ENCODE assay signal across 28 cellular contexts in the genomic region with DNA sequence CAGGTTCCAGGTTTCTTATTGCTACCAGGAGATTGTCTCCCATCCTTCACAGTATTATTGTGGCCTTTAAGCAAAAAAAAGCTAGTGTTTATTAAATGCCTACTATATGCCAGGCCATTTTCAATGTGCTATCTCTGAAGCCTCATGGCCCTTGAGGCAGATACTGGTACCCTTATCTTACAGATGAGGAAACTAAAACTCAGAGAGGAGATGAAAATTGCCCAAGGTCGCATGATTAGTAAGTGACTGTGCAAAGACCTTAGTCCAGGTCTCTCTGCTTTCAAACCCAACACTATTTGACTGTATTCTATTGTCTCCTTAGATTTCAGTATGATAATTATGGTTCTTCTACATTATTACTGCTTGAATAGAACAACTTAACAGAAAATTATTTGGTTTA.
"Had no signal": no experiment of that assay in that cellular context is flagged by ENCODE, and none has a peak within 500 bp of the region (broad histone marks: within the 10 kb centered on the region; RNA-seq: fewer than 3 reads in every experiment).

No MANE protein-coding gene starts in this region.

- H3K4me3 ChIP-seq: stomach, suprapubic skin, testis, thoracic aorta, thyroid gland, tibial artery, tibial nerve, transverse colon, upper lobe of left lung, upper lobe of right lung, uterus, vagina had no signal

- H3K36me3 Mint-ChIP-seq: stimulated activated effector memory CD8-positive, alpha-beta T cell treated with anti-CD3 and anti-CD28 coated beads, Interleukin-12 subunit alpha, Interleukin-12 subunit beta, amount 100 ng/mL, for 72 hours; stimulated activated memory B cell treated with anti-CD40 and anti-IgM and Interleukin-4, amounts not matched to agents 10 μg/mL and 1 μg/mL and 100 μg/mL, for 72 hours; stimulated activated naive B cell treated with anti-CD40 and anti-IgM and Interleukin-4, amounts not matched to agents 10 μg/mL and 1 μg/mL and 100 μg/mL, for 72 hours; type B pancreatic cell had no signal

- H3K27ac ChIP-seq: stomach, suprapubic skin, testis, thoracic aorta, thyroid gland, tibial artery, tibial nerve, transverse colon, upper lobe of left lung, upper lobe of right lung, uterus, vagina had no signal

- H3K4me1 Mint-ChIP-seq: stimulated activated effector memory CD8-positive, alpha-beta T cell treated with anti-CD3 and anti-CD28 coated beads, Interleukin-12 subunit alpha, Interleukin-12 subunit beta, amount 100 ng/mL, for 72 hours; stimulated activated memory B cell treated with anti-CD40 and anti-IgM and Interleukin-4, amounts not matched to agents 10 μg/mL and 1 μg/mL and 100 μg/mL, for 72 hours; stimulated activated naive B cell treated with anti-CD40 and anti-IgM and Interleukin-4, amounts not matched to agents 10 μg/mL and 1 μg/mL and 100 μg/mL, for 72 hours; stimulated activated naive CD8-positive, alpha-beta T cell treated with anti-CD3 and anti-CD28 coated beads, Interleukin-15, amount 100 ng/mL, for 72 hours had no signal

- H3K27me3 ChIP-seq: stomach, suprapubic skin, testis, thyroid gland, tibial artery, transverse colon, upper lobe of left lung, upper lobe of right lung, uterus, vagina had no signal

- H3K27me3 Mint-ChIP-seq: stimulated activated memory B cell treated with anti-CD40 and anti-IgM and Interleukin-4, amounts not matched to agents 10 μg/mL and 1 μg/mL and 100 μg/mL, for 72 hours; stimulated activated naive B cell treated with anti-CD40 and anti-IgM and Interleukin-4, amounts not matched to agents 10 μg/mL and 1 μg/mL and 100 μg/mL, for 72 hours; stimulated activated naive CD8-positive, alpha-beta T cell treated with anti-CD3 and anti-CD28 coated beads, Interleukin-15, amount 100 ng/mL, for 72 hours; stimulated activated naive CD8-positive, alpha-beta T cell treated with anti-CD3 and anti-CD28 coated beads, Interleukin-15, Interleukin-2, amounts not matched to agents 100 ng/mL and 50 ng/mL, for 24 hours; type B pancreatic cell had no signal

- H3K4me1 ChIP-seq: stomach, suprapubic skin, testis, thyroid gland, tibial artery, tibial nerve, transverse colon, upper lobe of left lung, upper lobe of right lung, uterus, vagina had no signal

- FAIRE-seq: urothelium cell line had no signal

- H3K27ac Mint-ChIP-seq: stimulated activated effector memory CD8-positive, alpha-beta T cell treated with anti-CD3 and anti-CD28 coated beads, Interleukin-12 subunit alpha, Interleukin-12 subunit beta, amount 100 ng/mL, for 72 hours; stimulated activated memory B cell treated with anti-CD40 and anti-IgM and Interleukin-4, amounts not matched to agents 10 μg/mL and 1 μg/mL and 100 μg/mL, for 72 hours; stimulated activated naive B cell treated with anti-CD40 and anti-IgM and Interleukin-4, amounts not matched to agents 10 μg/mL and 1 μg/mL and 100 μg/mL, for 72 hours; stimulated activated naive CD8-positive, alpha-beta T cell treated with anti-CD3 and anti-CD28 coated beads, Interleukin-15, amount 100 ng/mL, for 72 hours; stimulated activated naive CD8-positive, alpha-beta T cell treated with anti-CD3 and anti-CD28 coated beads, Interleukin-15, Interleukin-2, amounts not matched to agents 100 ng/mL and 50 ng/mL, for 24 hours; type B pancreatic cell had no signal

- H3K4me3 Mint-ChIP-seq: stimulated activated effector memory CD8-positive, alpha-beta T cell treated with anti-CD3 and anti-CD28 coated beads, Interleukin-12 subunit alpha, Interleukin-12 subunit beta, amount 100 ng/mL, for 72 hours; stimulated activated memory B cell treated with anti-CD40 and anti-IgM and Interleukin-4, amounts not matched to agents 10 μg/mL and 1 μg/mL and 100 μg/mL, for 72 hours; stimulated activated naive B cell treated with anti-CD40 and anti-IgM and Interleukin-4, amounts not matched to agents 10 μg/mL and 1 μg/mL and 100 μg/mL, for 72 hours; stimulated activated naive CD8-positive, alpha-beta T cell treated with anti-CD3 and anti-CD28 coated beads, Interleukin-15, amount 100 ng/mL, for 72 hours; stimulated activated naive CD8-positive, alpha-beta T cell treated with anti-CD3 and anti-CD28 coated beads, Interleukin-15, Interleukin-2, amounts not matched to agents 100 ng/mL and 50 ng/mL, for 24 hours; type B pancreatic cell had no signal

- H3K36me3 ChIP-seq: stomach, suprapubic skin, thoracic aorta, thyroid gland, tibial artery, tibial nerve, transverse colon, upper lobe of left lung, upper lobe of right lung, uterus, vagina had no signal

- ATAC-seq: stimulated activated effector memory CD8-positive, alpha-beta T cell treated with anti-CD3 and anti-CD28 coated beads, Interleukin-12 subunit alpha, Interleukin-12 subunit beta, amount 100 ng/mL, for 72 hours; stimulated activated memory B cell treated with anti-CD40 and anti-IgM and Interleukin-4, amounts not matched to agents 10 μg/mL and 1 μg/mL and 100 μg/mL, for 72 hours; stimulated activated naive B cell treated with anti-CD40 and anti-IgM and Interleukin-4, amounts not matched to agents 10 μg/mL and 1 μg/mL and 100 μg/mL, for 72 hours; stimulated activated naive CD8-positive, alpha-beta T cell treated with anti-CD3 and anti-CD28 coated beads, Interleukin-15, amount 100 ng/mL, for 72 hours; stimulated activated naive CD8-positive, alpha-beta T cell treated with anti-CD3 and anti-CD28 coated beads, Interleukin-15, Interleukin-2, amounts not matched to agents 100 U/mL and 50 U/mL, for 24 hours; upper lobe of right lung had no signal

- DNase-seq: stimulated activated CD4-positive, alpha-beta T cell treated with anti-CD3 and anti-CD28 coated beads, Interleukin-2, amount 100 ng/mL, for 48 hours; stimulated activated CD4-positive, alpha-beta T cell treated with anti-CD3 and anti-CD28 coated beads, Interleukin-4, amount 100 ng/mL, for 1 hour; stimulated activated CD4-positive, alpha-beta T cell treated with anti-CD3 and anti-CD28 coated beads, Interleukin-4, amount 100 ng/mL, for 24 hours; stimulated activated CD4-positive, alpha-beta T cell treated with anti-CD3 and anti-CD28 coated beads, Interleukin-4, amount 100 ng/mL, for 4 hours; stimulated activated CD8-positive, alpha-beta memory T cell treated with anti-CD3 and anti-CD28 coated beads, Interleukin-4, amount 100 ng/mL, for 48 hours; stimulated activated naive B cell treated with anti-CD40 and anti-IgM and Interleukin-4, amounts not matched to agents 10 μg/mL and 1 μg/mL and 100 μg/mL, for 72 hours; stimulated activated naive CD4-positive, alpha-beta T cell; stimulated activated naive CD4-positive, alpha-beta T cell treated with Interleukin-2 at 50 U/mL for 16 hours; stimulated activated naive CD8-positive, alpha-beta T cell treated with anti-CD3 and anti-CD28 coated beads, Interleukin-15, amount 100 ng/mL, for 72 hours; stimulated activated naive CD8-positive, alpha-beta T cell treated with anti-CD3 and anti-CD28 coated beads, Interleukin-15, Interleukin-2, amounts not matched to agents 100 U/mL and 50 U/mL, for 24 hours; stomach; substantia nigra; testis; thyroid gland; tibial artery; transverse colon; upper lobe of left lung; upper lobe of right lung; uterus had no signal

- H3K9me3 ChIP-seq: stomach, suprapubic skin, testis, thoracic aorta, thyroid gland, tibial artery, tibial nerve, transverse colon, upper lobe of left lung, upper lobe of right lung, uterus, vagina had no signal

- H3K9me3 Mint-ChIP-seq: stimulated activated effector memory CD8-positive, alpha-beta T cell treated with anti-CD3 and anti-CD28 coated beads, Interleukin-12 subunit alpha, Interleukin-12 subunit beta, amount 100 ng/mL, for 72 hours; stimulated activated memory B cell treated with anti-CD40 and anti-IgM and Interleukin-4, amounts not matched to agents 10 μg/mL and 1 μg/mL and 100 μg/mL, for 72 hours; stimulated activated naive B cell treated with anti-CD40 and anti-IgM and Interleukin-4, amounts not matched to agents 10 μg/mL and 1 μg/mL and 100 μg/mL, for 72 hours; stimulated activated naive CD8-positive, alpha-beta T cell treated with anti-CD3 and anti-CD28 coated beads, Interleukin-15, amount 100 ng/mL, for 72 hours; stimulated activated naive CD8-positive, alpha-beta T cell treated with anti-CD3 and anti-CD28 coated beads, Interleukin-15, Interleukin-2, amounts not matched to agents 100 ng/mL and 50 ng/mL, for 24 hours had no signal
